Comparison of ENCODE assay signal across 8 cellular contexts in the genomic region with DNA sequence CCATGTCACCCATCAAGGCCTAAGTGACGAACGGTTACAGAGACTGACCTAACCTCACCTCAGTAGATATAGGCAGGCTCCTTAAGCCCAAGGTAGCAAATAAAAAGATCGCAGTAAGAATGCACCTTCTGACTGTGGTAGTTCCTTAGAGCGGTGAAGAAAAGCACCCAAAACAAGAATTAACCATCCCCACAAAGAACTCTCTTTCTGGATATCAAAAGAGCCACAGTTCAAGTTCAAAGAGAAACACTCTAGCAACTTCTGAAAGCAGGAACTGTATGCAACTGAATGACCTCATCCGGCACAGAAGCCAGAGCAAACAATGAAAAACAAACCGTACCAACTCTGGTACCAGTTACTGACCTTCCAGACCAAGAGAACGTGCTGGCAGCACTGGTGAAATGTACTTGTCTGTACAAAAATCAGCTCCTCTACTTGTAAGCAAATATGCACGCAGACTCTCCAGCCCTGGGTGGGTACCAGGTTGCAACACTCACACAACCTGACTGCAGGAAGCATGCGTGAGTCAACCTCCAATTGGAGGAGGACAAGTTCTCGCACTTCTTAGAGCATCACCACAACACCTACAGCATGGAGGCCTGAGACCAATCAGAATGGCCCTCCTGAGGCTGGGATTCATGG.
DNase-seq lines count a peak whose midpoint lies in the region; ATAC-seq and TF ChIP-seq lines count a peak whose summit lies in the region.

No MANE protein-coding gene starts in this region.

- CTCF ChIA-PET in PC-3 (lab: Charles Lee), result no interaction called here
- CTCF ChIA-PET in GM10248 (lab: Yijun Ruan, JAX), result interaction anchor here (1.6 to 2.6 kb wide), 2 partner anchors 9 to 15 kb away, joined by 4 to 12 read pairs; no protein-coding TSS in a partner anchor

- WGBS in body of pancreas, 2 donors, result 10 to 23% methylated on average over 10 of the region's 10 CpGs
- WGBS in mesodermal cell (ENCODE audit: insufficient coverage in 2 of 2), 2 experiments, result 89 to 98% methylated on average over 5 to 8 of the region's 10 CpGs

- H3K27me3 ChIP-seq in PC-3 (ENCODE audit: low read length) (no peaks in the 10 kb centered on the region), body of pancreas (no peaks in the 10 kb centered on the region), upper lobe of right lung (no peaks in the 10 kb centered on the region)

- BruUV-seq in PC-3 (replicated peaks; lab: Mats Ljungman, UMichigan), result TSS peak; percentile 21

- POLR2A ChIA-PET in PC-3 (lab: Charles Lee; ENCODE audit: unreplicated experiment) (no interaction called here), GM10248 (lab: Yijun Ruan, JAX) (no interaction called here)

- H3K9me3 ChIP-seq in PC-3 (ENCODE audit: low read length), result no peaks in the 10 kb centered on the region
- no peaks in the 10 kb centered on the region for H3K9me3 ChIP-seq in body of pancreas
- H3K9me3 ChIP-seq in mesodermal cell (ENCODE audit: control insufficient read depth, low read length), result no peaks in the 10 kb centered on the region
- no peaks in the 10 kb centered on the region for H3K9me3 ChIP-seq in upper lobe of right lung

- H2AFZ ChIP-seq in PC-3 (ENCODE audit: low read length), result no peak overlapping the region

- H3F3A ChIP-seq in PC-3 (ENCODE audit: low read length, unreplicated experiment), result no peaks in the 10 kb centered on the region

- ATAC-seq in GM21529 (IDR thresholded peaks at IDR 0.05; ENCODE audit: unreplicated experiment), result peak; percentile 72
- ATAC-seq in PC-3, result peak; percentile 81
- peak; percentile 96 for ATAC-seq in body of pancreas
- ATAC-seq in upper lobe of right lung, result peak; percentile 93

- H3K36me3 ChIP-seq in PC-3 (ENCODE audit: low read depth, low read length), result peaks cover 15% of the 10 kb centered on the region; the same call in 1 of the 2 replicates
- H3K36me3 ChIP-seq in body of pancreas (replicated peaks in 1 of 2; ENCODE audit: insufficient read depth in 1 of 2, low read depth in 2 of 2), result peaks cover 0 to 2% of the 10 kb centered on the region in 2 donors
- H3K36me3 ChIP-seq in mesodermal cell (ENCODE audit: control insufficient read depth, insufficient read depth, low read length), result peaks cover 41% of the 10 kb centered on the region
- H3K36me3 ChIP-seq in upper lobe of right lung, result no peaks in the 10 kb centered on the region

- H3K4me1 ChIP-seq in PC-3 (ENCODE audit: insufficient read depth, low read length) (peaks cover 40% of the 10 kb centered on the region), body of pancreas (peaks cover 62% of the 10 kb centered on the region), mesodermal cell (ENCODE audit: control insufficient read depth, insufficient read depth, low read length, poor library complexity, severe bottlenecking) (peaks cover 4% of the 10 kb centered on the region), upper lobe of right lung (peaks cover 24% of the 10 kb centered on the region)

- intact Hi-C loops in PC-3 (cut with micrococcal nuclease) (loop anchor here (2.0 kb wide), 2 partner anchors 17 to 33 kb away; no protein-coding TSS in a partner anchor), body of pancreas (cut with DNase I) (no loop called here), upper lobe of right lung (cut with DNase I) (no loop called here)

- H3K4me3 ChIP-seq in PC-3 (ENCODE audit: low read length) (no peak overlapping the region), body of pancreas (no peak overlapping the region), mesodermal cell (ENCODE audit: extremely low read depth, insufficient read depth, low read length, poor library complexity, severe bottlenecking) (no peak overlapping the region), upper lobe of right lung (peak overlapping the region; percentile 9)

- peak in 2 of 3 donors; percentile 41 to 53 for TF ChIP-seq POLR2A in body of pancreas (IDR thresholded peaks at IDR 0.05)

- in situ Hi-C loops in ACHN (cut with HindIII; ENCODE audit: low pct_ligation_motif_present, low pct_unique_long_range_greater_than_20kb, low sequenced_read_pairs), result no loop called here

- peaks cover 8% of the 10 kb centered on the region; the same call in 1 of the 2 replicates for H4K20me1 ChIP-seq in PC-3 (ENCODE audit: low read length)

- peak overlapping the region; percentile 38; the same call in 1 of the 2 replicates for H3K9ac ChIP-seq in PC-3 (ENCODE audit: low read length)

- TF ChIP-seq CTCF in PC-3 (conservative IDR thresholded peaks at IDR 0.05; ENCODE audit: low read depth, low read length), result no peak
- TF ChIP-seq CTCF in body of pancreas (IDR thresholded peaks at IDR 0.05), result no peak
- no peak for TF ChIP-seq CTCF in upper lobe of right lung (IDR thresholded peaks at IDR 0.05)
- no peak for TF ChIP-seq CTCF in GM10248 (IDR thresholded peaks at IDR 0.05; ENCODE audit: control extremely low read depth, extremely low read depth, low read depth, missing control alignments)

- H3K79me2 ChIP-seq in PC-3 (ENCODE audit: low read length), result peaks cover 97% of the 10 kb centered on the region

- peak overlapping the region; percentile 71 for H3K27ac ChIP-seq in PC-3 (ENCODE audit: low read length)
- peak overlapping the region; percentile 75 to 92 (median 88) for H3K27ac ChIP-seq in body of pancreas
- peak overlapping the region; percentile 23 for H3K27ac ChIP-seq in mesodermal cell (ENCODE audit: low read depth, low read length, severe bottlenecking)
- H3K27ac ChIP-seq in upper lobe of right lung, result peak overlapping the region; percentile 67

- DNase-seq in C1 segment of cervical spinal cord (lab: John Stamatoyannopoulos, UW) (peak in 11 of 14 donors; percentile 13 to 73 (median 63)), PC-3 (peak; percentile 72), body of pancreas (peak; percentile 83 to 95 (median 91)), upper lobe of right lung (peak; percentile 86), ACHN (no peak), GM10248 (ENCODE audit: extremely low spot score) (no peak)

- no peaks in the 10 kb centered on the region for H3K9me2 ChIP-seq in PC-3 (replicated peaks; ENCODE audit: low read length)

- peak overlapping the region; percentile 60 for H3K4me2 ChIP-seq in PC-3 (ENCODE audit: low read length)

Comparison
In these comparisons a context has a peak if more than half of its experiments do, and no peak if none do; other contexts are left out.
1. DNase-seq: peak in C1 segment of cervical spinal cord (11 of 14), PC-3 (single experiment), body of pancreas (4 of 4) and upper lobe of right lung (single experiment); none in ACHN (single experiment) and GM10248 (single experiment).
2. H3K27ac ChIP-seq: peak in every context shown above with its lines; median percentile 88 in body of pancreas; 71 in PC-3; 67 in upper lobe of right lung; 23 in mesodermal cell.
3. Peak in every context shown above with its lines, with median percentiles within 50 percentile points of each other: ATAC-seq.